10 cellular contexts compared by ENCODE assay signal in genomic region chr1:22190731-22191130, GRCh38. TPM values are rescaled to one million over a fixed set of nuclear protein-coding genes. Genes with fewer than 3 reads are reported as not detected.
"Had no signal": no experiment of that assay in that cellular context is flagged by ENCODE, and none has a peak within 500 bp of the region (broad histone marks: within the 10 kb centered on the region; RNA-seq: fewer than 3 reads in every experiment).

No MANE protein-coding gene starts in this region.

- FAIRE-seq: HepG2 had no signal

- DNase-seq: GM23248, GOT3, H7, HFFc6, KG1 had no signal

- H3K4me3 ChIP-seq: GM23248, HAP-1 had no signal

- ATAC-seq: HCT116, HepG2 had no signal

- H3K4me1 ChIP-seq: HAP-1 had no signal

- H3K4me3 Mint-ChIP-seq: HFFc6 had no signal

- H3K9me3 Mint-ChIP-seq: HFFc6, IgD-negative memory B cell had no signal

- H3K9me3 ChIP-seq: HAP-1 had no signal

- H3K27ac Mint-ChIP-seq: HFFc6, IgD-negative memory B cell had no signal

- H3K27ac ChIP-seq: GM23248, HL-60 had no signal

RNA-seq across cellular contexts. Expression of gene WNT4, which starts 47.8 kb away (rescaled TPM):
- total RNA-seq: HepG2, HFFc6 had no signal
- polyA plus RNA-seq: HepG2, IgD-negative memory B cell had no signal
